8 cellular contexts compared by ENCODE assay signal in the genomic region with DNA sequence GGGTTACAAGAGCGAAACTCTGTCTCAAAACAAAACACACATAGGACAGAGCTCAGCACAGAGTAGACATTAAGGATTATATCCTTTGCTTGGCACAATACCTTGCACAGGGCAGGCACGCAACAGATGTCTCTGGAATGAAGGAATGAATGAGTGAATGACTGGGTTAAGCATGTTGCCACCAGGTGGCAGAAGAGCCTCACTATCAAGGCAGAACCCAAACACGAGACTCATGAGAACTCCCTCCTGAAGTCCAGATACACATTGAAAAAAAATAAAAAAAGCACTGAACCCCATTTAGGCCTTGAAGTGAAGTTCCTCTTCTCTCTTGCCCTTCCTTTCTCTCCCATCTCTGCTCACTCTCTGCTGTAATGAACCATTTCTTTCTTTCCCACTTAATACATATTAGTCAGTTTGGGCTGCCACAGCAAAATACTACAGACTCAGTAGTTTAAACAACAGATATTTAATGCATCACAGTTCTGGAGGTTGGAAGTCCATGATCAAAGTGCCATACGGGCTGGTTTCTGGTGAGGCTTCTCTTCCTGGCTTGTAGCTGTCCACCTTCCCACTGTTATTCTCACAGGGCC. TPM values are rescaled to one million over a fixed set of nuclear protein-coding genes. Genes with fewer than 3 reads are reported as not detected.
A peak's percentile ranks its signal among the peaks of the same experiment; 100 is the strongest.
DNase-seq lines count a peak whose midpoint lies in the region; ATAC-seq and TF ChIP-seq lines count a peak whose summit lies in the region.

No MANE protein-coding gene starts in this region.

- peak; percentile 29 for DNase-seq in DMS79 treated with DMSO at 0.1 percent for 48 hours (lab: John Stamatoyannopoulos, UW)
- DNase-seq in LoVo (ENCODE audit: low spot score) = peak; percentile 81
- peak; percentile 61 for DNase-seq in SK-N-DZ (ENCODE audit: low spot score)
- DNase-seq in activated naive CD4-positive, alpha-beta T cell treated with anti-CD3 and anti-CD28 coated beads for 36 hours = peak; percentile 90
- DNase-seq in Right ventricle myocardium superior = peak; percentile 72
- DNase-seq in prostate gland (ENCODE audit: low spot score) = peak; percentile 71

- H3K36me3 Mint-ChIP-seq in activated naive CD4-positive, alpha-beta T cell treated with anti-CD3 and anti-CD28 coated beads for 36 hours (ENCODE audit: low read depth) = no peaks in the 10 kb centered on the region

- peaks cover 2% of the 10 kb centered on the region for H3K9me3 Mint-ChIP-seq in activated naive CD4-positive, alpha-beta T cell treated with anti-CD3 and anti-CD28 coated beads for 36 hours

- no peak overlapping the region for H3K27ac ChIP-seq in prostate gland

- TF ChIP-seq CTCF in prostate gland (IDR thresholded peaks at IDR 0.05) = peak; percentile 84 to 86 (median 84)

- H3K4me1 ChIP-seq in prostate gland (replicated peaks) = no peaks in the 10 kb centered on the region

- H3K36me3 ChIP-seq in prostate gland = no peaks in the 10 kb centered on the region

- H3K27ac Mint-ChIP-seq in activated naive CD4-positive, alpha-beta T cell treated with anti-CD3 and anti-CD28 coated beads for 36 hours = no peak overlapping the region

- H3K27me3 Mint-ChIP-seq in activated naive CD4-positive, alpha-beta T cell treated with anti-CD3 and anti-CD28 coated beads for 36 hours (ENCODE audit: low read depth) = no peaks in the 10 kb centered on the region

- H3K4me3 Mint-ChIP-seq in activated naive CD4-positive, alpha-beta T cell treated with anti-CD3 and anti-CD28 coated beads for 36 hours = no peak overlapping the region

- H3K4me1 Mint-ChIP-seq in activated naive CD4-positive, alpha-beta T cell treated with anti-CD3 and anti-CD28 coated beads for 36 hours (ENCODE audit: low read depth) = peaks cover 25% of the 10 kb centered on the region

- H3K9me3 ChIP-seq in prostate gland = no peaks in the 10 kb centered on the region

- peak; percentile 61 for ATAC-seq in GM21737 (IDR thresholded peaks at IDR 0.05; ENCODE audit: unreplicated experiment)
- peak; percentile 92 for ATAC-seq in Right ventricle myocardium superior (ENCODE audit: poor library complexity)
- no peak for ATAC-seq in HG02840 (IDR thresholded peaks at IDR 0.05; ENCODE audit: low FRiP score, unreplicated experiment)

- TF ChIP-seq POLR2A in prostate gland (IDR thresholded peaks at IDR 0.05) = no peak

- intact Hi-C loops in activated naive CD4-positive, alpha-beta T cell treated with anti-CD3 and anti-CD28 coated beads for 36 hours (cut with micrococcal nuclease) = loop anchor here (1.0 to 5.0 kb wide), 8 partner anchors 71 to 923 kb away; no protein-coding TSS in a partner anchor
- intact Hi-C loops in Right ventricle myocardium superior (cut with DNase I) (loop anchor here (2.0 to 5.0 kb wide), 2 partner anchors 155 to 455 kb away; no protein-coding TSS in a partner anchor), prostate gland (cut with DNase I) (loop anchor here (2.0 to 10.0 kb wide), 3 partner anchors 155 to 455 kb away; partner anchors contain the start of gene CDK17)

- CTCF ChIA-PET in activated naive CD4-positive, alpha-beta T cell treated with anti-CD3 and anti-CD28 coated beads for 36 hours (lab: Charles Lee) = interaction anchor here (0.6 to 3.6 kb wide), 19 partner anchors 12 to 1091 kb away, joined by 3 to 79 read pairs (median 4); partner anchors contain the start of gene CDK17

- H3K4me3 ChIP-seq in prostate gland = no peak overlapping the region

- 35% methylated on average over 4 of the region's 4 CpGs for WGBS in prostate gland

- no peaks in the 10 kb centered on the region for H3K27me3 ChIP-seq in prostate gland (replicated peaks; ENCODE audit: insufficient read depth)

RNA-seq across cellular contexts. Expression of gene LTA4H, which starts 26.6 kb away (rescaled TPM):
- polyA plus RNA-seq in SK-N-DZ (2014; cell fraction: cytosol; rRNA removed) = 93.9 and 94.6 TPM in 2 replicates
- 75.9 and 82.5 TPM in 2 replicates for polyA plus RNA-seq in SK-N-DZ (2014; cell fraction: nucleus; rRNA removed)
- 100 to 1,000 TPM; 125 TPM for total RNA-seq in activated naive CD4-positive, alpha-beta T cell treated with anti-CD3 and anti-CD28 coated beads for 36 hours
- total RNA-seq in Right ventricle myocardium superior (36.6 TPM), prostate gland (10 to 100 TPM; 50.3 to 67.7 TPM)

Comparison
In these comparisons a context has a peak if more than half of its experiments do, and no peak if none do; other contexts are left out.
1. DNase-seq: peak in every context shown above with its lines; median percentile 90 in activated naive CD4-positive, alpha-beta T cell treated with anti-CD3 and anti-CD28 coated beads for 36 hours; 81 in LoVo; 72 in Right ventricle myocardium superior; 71 in prostate gland; 61 in SK-N-DZ; 29 in DMS79 treated with DMSO at 0.1 percent for 48 hours.